ENCODE assay signal across 8 cellular contexts in genomic region chr19:1438035-1438932, GRCh38. TPM values are rescaled to one million over a fixed set of nuclear protein-coding genes. Genes with fewer than 3 reads are reported as not detected.
A peak's percentile ranks its signal among the peaks of the same experiment; 100 is the strongest.
DNase-seq lines count a peak whose midpoint lies in the region; ATAC-seq and TF ChIP-seq lines count a peak whose summit lies in the region.

RPS15 (plus strand) TSS chr19:1438396; CDS start chr19:1438426, 30 bp downstream.

- H2AFZ ChIP-seq in OCI-LY7 (ENCODE audit: low read length), result peak within 1 kb of the TSS; percentile 54; the same call in 1 of the 2 replicates

- H3K36me3 ChIP-seq in OCI-LY7 (ENCODE audit: insufficient read depth, low read length) (peaks cover 76% of the 10 kb centered on the region), mucosa of descending colon (ENCODE audit: low read depth) (peaks cover 9% of the 10 kb centered on the region)

- H3K27ac ChIP-seq in OCI-LY7 (ENCODE audit: low read depth, low read length, poor library complexity, severe bottlenecking), result peak within 1 kb of the TSS; percentile 68

- H3K4me1 Mint-ChIP-seq in IgD-negative memory B cell, result peaks cover 5 to 16% (median 10%) of the 10 kb centered on the region in 3 donors

- CTCF ChIA-PET in OCI-LY7 (lab: Charles Lee; ENCODE audit: unreplicated experiment), result no interaction called here

- DNase-seq in DMS 273 (lab: John Stamatoyannopoulos, UW; ENCODE audit: unreplicated experiment) (peak; percentile 98), OCI-LY7 (ENCODE audit: low spot score) (peak; percentile 97), activated T-cell treated with anti-CD3 and anti-CD28 coated beads for 1 hour (ENCODE audit: low read depth) (peak; percentile 96), epidermal melanocyte (ENCODE audit: insufficient read length, low spot score) (peak; percentile 99), mucosa of descending colon (peak; percentile 96 to 98 (median 97))
- peak; percentile 93 to 95 for DNase-seq in stimulated activated CD8-positive, alpha-beta memory T cell treated with anti-CD3 and anti-CD28 coated beads, Interleukin-4, amount 100 ng/mL, for 1 hour (ENCODE audit: low read depth in 2 of 2, low spot score in 1 of 2)

- TF ChIP-seq CTCF in OCI-LY7 (conservative IDR thresholded peaks at IDR 0.05; ENCODE audit: low read length), result peak; percentile 85
- TF ChIP-seq CTCF in mucosa of descending colon (IDR thresholded peaks at IDR 0.05), result peak; percentile 96

- peak within 1 kb of the TSS; percentile 92 to 99 (median 98) for H3K27ac Mint-ChIP-seq in IgD-negative memory B cell

- H3K9me3 Mint-ChIP-seq in IgD-negative memory B cell, result no peaks in the 10 kb centered on the region

- H3K4me1 ChIP-seq in OCI-LY7 (ENCODE audit: insufficient read depth, low read length, poor library complexity, severe bottlenecking), result peaks cover 27% of the 10 kb centered on the region
- peaks cover 20% of the 10 kb centered on the region for H3K4me1 ChIP-seq in mucosa of descending colon (ENCODE audit: low read depth)

- peaks cover 18% of the 10 kb centered on the region for H4K20me1 ChIP-seq in OCI-LY7 (ENCODE audit: insufficient read depth, low read length)

- peak within 1 kb of the TSS; percentile 93 for H3K4me2 ChIP-seq in OCI-LY7 (ENCODE audit: low read length)

- intact Hi-C loops in OCI-LY7 (cut with micrococcal nuclease; ENCODE audit: unreplicated experiment) (loop anchor here (1.0 to 5.0 kb wide), 2 partner anchors 31 to 161 kb away; partner anchors contain the start of genes DAZAP1 and FAM174C), mucosa of descending colon (cut with DNase I, micrococcal nuclease) (no loop called here)

- peaks cover 34% of the 10 kb centered on the region for H3K79me2 ChIP-seq in OCI-LY7 (ENCODE audit: insufficient read depth, low read depth, low read length)

- peaks cover 6% of the 10 kb centered on the region for H3K36me3 Mint-ChIP-seq in IgD-negative memory B cell

- H3K9me3 ChIP-seq in OCI-LY7 (ENCODE audit: low read length) (no peaks in the 10 kb centered on the region), mucosa of descending colon (no peaks in the 10 kb centered on the region)

- TSS peak; percentile 73 for BruUV-seq in OCI-LY7 (replicated peaks; lab: Mats Ljungman, UMichigan)

- POLR2A ChIA-PET in OCI-LY7 (lab: Charles Lee), result no interaction called here

- H3K4me3 ChIP-seq in OCI-LY7 (ENCODE audit: low read depth, low read length, poor library complexity, severe bottlenecking) (peak within 1 kb of the TSS; percentile 96), mucosa of descending colon (peak within 1 kb of the TSS; percentile 90)

- no peaks in the 10 kb centered on the region for H3K9me2 ChIP-seq in OCI-LY7 (ENCODE audit: insufficient read depth, low read length)

- H3K27me3 Mint-ChIP-seq in IgD-negative memory B cell, result peaks cover 2% of the 10 kb centered on the region

- peak within 1 kb of the TSS; percentile 90 to 99 (median 98) for H3K4me3 Mint-ChIP-seq in IgD-negative memory B cell

- ATAC-seq in GM21515 (IDR thresholded peaks at IDR 0.05; ENCODE audit: unreplicated experiment) (peak; percentile 76), mucosa of descending colon (peak; percentile 97)

RNA-seq across cellular contexts. Expression of gene RPS15, which starts in this region (rescaled TPM):
- polyA plus RNA-seq in IgD-negative memory B cell, result 3,226 TPM
- total RNA-seq in OCI-LY7 (2014; rRNA removed; shearing (Covaris generic)), result 2,068 and 2,241 TPM in 2 replicates
- total RNA-seq in OCI-LY7 (2022), result 1,654 and 1,860 TPM in 2 replicates
- total RNA-seq in mucosa of descending colon, result 100 to 1,000 TPM; 748 to 897 (median 892) TPM

Comparison
In these comparisons a context has a peak if more than half of its experiments do, and no peak if none do; other contexts are left out.
1. Peak in every context shown above with its lines: DNase-seq, ATAC-seq, H3K4me3 ChIP-seq and H3K27ac ChIP-seq.